ENCODE assay signal across 23 cellular contexts in genomic region chr2:6294791-6295190, GRCh38.
A peak's percentile ranks its signal among the peaks of the same experiment; 100 is the strongest.
DNase-seq lines count a peak whose midpoint lies in the region; ATAC-seq, FAIRE-seq and TF ChIP-seq lines count a peak whose summit lies in the region.
"Had no signal": no experiment of that assay in that cellular context is flagged by ENCODE, and none has a peak within 500 bp of the region (broad histone marks: within the 10 kb centered on the region; RNA-seq: fewer than 3 reads in every experiment).

No MANE protein-coding gene starts in this region.

- H3K79me2 ChIP-seq in GM12878 (ENCODE audit: control insufficient read depth, insufficient read depth, low read length): no peaks in the 10 kb centered on the region

- ATAC-seq in GM12878 (no peak), right lobe of liver (peak; percentile 28 to 71 (median 42))
- ATAC-seq in activated naive CD4-positive, alpha-beta T cell treated with anti-CD3 and anti-CD28 coated beads, Interleukin-2, amount 50 U/mL, for 72 hours: no peak

- H3K4me3 ChIP-seq in Caco-2 (ENCODE audit: low read depth, low read length) (no peak overlapping the region), GM12878 (no peak overlapping the region), right lobe of liver (no peak overlapping the region)
- H3K4me3 ChIP-seq: BLaER1 had no signal

- TF ChIP-seq RAD21 in GM12878 (IDR thresholded peaks at IDR 0.05; ENCODE audit: insufficient read depth, low read depth, low read length): no peak

- H2AFZ ChIP-seq in GM12878 (ENCODE audit: control insufficient read depth, low read depth, low read length): no peak overlapping the region

- H3K27ac ChIP-seq in GM12878 (ENCODE audit: control insufficient read depth, insufficient read depth) (no peak overlapping the region), right lobe of liver (no peak overlapping the region)
- H3K27ac ChIP-seq: BLaER1 had no signal

- no peak overlapping the region for H3K4me2 ChIP-seq in GM12878 (ENCODE audit: control insufficient read depth, insufficient read depth)
- H3K4me2 ChIP-seq: BLaER1 had no signal

- intact Hi-C loops in Caco-2 (cut with micrococcal nuclease; ENCODE audit: unreplicated experiment): no loop called here
- intact Hi-C loops in GM12878 (cut with micrococcal nuclease; ENCODE audit: unreplicated experiment): no loop called here
- intact Hi-C loops in right lobe of liver (cut with DNase I): no loop called here

- TF ChIP-seq CTCF in Caco-2 (IDR thresholded peaks at IDR 0.05; ENCODE audit: insufficient read depth in 1 of 2, low read depth in 1 of 2, low read length in 1 of 2, severe bottlenecking in 1 of 2, unreplicated experiment in 1 of 2) (no peak), GM12878 (IDR thresholded peaks at IDR 0.05 in 2 of 3, conservative IDR thresholded peaks at IDR 0.05 in 1 of 3; ENCODE audit: control insufficient read depth in 2 of 3, extremely low read depth in 1 of 3, insufficient read depth in 1 of 3, low read depth in 3 of 3, low read length in 3 of 3) (no peak), right lobe of liver (IDR thresholded peaks at IDR 0.05) (no peak)

- H3K27ac Mint-ChIP-seq in Caco-2 (ENCODE audit: unreplicated experiment): peak overlapping the region; percentile 24
- no peak overlapping the region for H3K27ac Mint-ChIP-seq in activated naive CD4-positive, alpha-beta T cell treated with anti-CD3 and anti-CD28 coated beads, Interleukin-2, amount 50 U/mL, for 72 hours
- H3K27ac Mint-ChIP-seq: CD14-positive monocyte; CD8-positive, alpha-beta memory T cell had no signal

- SMC1A ChIA-PET in GM12878 (lab: Charles Lee; ENCODE audit: uncharacterized antibody, unreplicated experiment): interaction anchor here (0.6 to 1.1 kb wide), 2 partner anchors 19 to 38 kb away, joined by 3 to 4 read pairs; no protein-coding TSS in a partner anchor

- H3K9me3 ChIP-seq in Caco-2 (peaks cover 11% of the 10 kb centered on the region; the same call in 1 of the 2 replicates), GM12878 (replicated peaks; ENCODE audit: control insufficient read depth, insufficient read depth, low read length) (no peaks in the 10 kb centered on the region; the same call in 2 of the 3 replicates), right lobe of liver (no peaks in the 10 kb centered on the region)
- H3K9me3 ChIP-seq: BE2C had no signal

- 34% methylated on average over 2 of the region's 2 CpGs for WGBS in GM12878 (ENCODE audit: insufficient coverage, insufficient replicate concordance, low lambda C conversion rate, missing lambda C conversion rate)
- 20% methylated on average over 2 of the region's 2 CpGs for WGBS in right lobe of liver (ENCODE audit: insufficient coverage, low coverage, low lambda C conversion rate, missing lambda C conversion rate)

- RAD21 ChIA-PET in GM12878 (lab: Charles Lee; ENCODE audit: unreplicated experiment): no interaction called here

- DNase-seq in Caco-2: no peak
- no peak for DNase-seq in GM12878 (ENCODE audit: low read depth, low spot score)
- DNase-seq in right lobe of liver: no peak
- no peak for DNase-seq in iPS-NIHi11 (ENCODE audit: low spot score)
- no peak for DNase-seq in activated naive CD4-positive, alpha-beta T cell treated with anti-CD3 and anti-CD28 coated beads, Interleukin-2, amount 50 U/mL, for 72 hours (ENCODE audit: low spot score in 2 of 2)
- DNase-seq: 8988T; ACHN; BE2C; C1 segment of cervical spinal cord; Calu3; CD4-positive, alpha-beta memory T cell; CD4-positive, CD25-positive, alpha-beta regulatory T cell; CD8-positive, alpha-beta memory T cell; COR-L47; DMS79 treated with DMSO at 0.1 percent for 48 hours; GF-D8 had no signal

- TF ChIP-seq POLR2A in GM12878 (IDR thresholded peaks at IDR 0.05; ENCODE audit: low read depth, low read length) (no peak), right lobe of liver (IDR thresholded peaks at IDR 0.05) (no peak)

- TF ChIP-seq EP300 in GM12878 (IDR thresholded peaks at IDR 0.05; ENCODE audit: borderline replicate concordance in 1 of 2, control insufficient read depth in 1 of 2, low read depth in 2 of 2, low read length in 2 of 2): no peak

- BruUV-seq in Caco-2 (replicated peaks; lab: Mats Ljungman, UMichigan) (no TSS peak), GM12878 (replicated peaks; lab: Mats Ljungman, UMichigan) (no TSS peak)

- H3K27me3 ChIP-seq in Caco-2 (replicated peaks; ENCODE audit: control insufficient read depth, insufficient read depth, low read length): no peaks in the 10 kb centered on the region
- H3K27me3 ChIP-seq in GM12878 (replicated peaks in 1 of 2; ENCODE audit: control insufficient read depth in 2 of 2, insufficient read depth in 2 of 2, low read length in 1 of 2): no peaks in the 10 kb centered on the region
- no peaks in the 10 kb centered on the region for H3K27me3 ChIP-seq in right lobe of liver
- H3K27me3 ChIP-seq: BE2C, BLaER1 had no signal

- no peaks in the 10 kb centered on the region for H3K36me3 Mint-ChIP-seq in Caco-2 (ENCODE audit: insufficient read depth, unreplicated experiment)
- no peaks in the 10 kb centered on the region for H3K36me3 Mint-ChIP-seq in activated naive CD4-positive, alpha-beta T cell treated with anti-CD3 and anti-CD28 coated beads, Interleukin-2, amount 50 U/mL, for 72 hours
- H3K36me3 Mint-ChIP-seq: CD14-positive monocyte; CD4-positive, alpha-beta memory T cell; CD4-positive, CD25-positive, alpha-beta regulatory T cell; CD8-positive, alpha-beta memory T cell had no signal

- H3K4me1 Mint-ChIP-seq in Caco-2 (ENCODE audit: low read depth, unreplicated experiment): no peaks in the 10 kb centered on the region
- H3K4me1 Mint-ChIP-seq: CD14-positive monocyte; CD4-positive, alpha-beta memory T cell; CD4-positive, CD25-positive, alpha-beta regulatory T cell; CD8-positive, alpha-beta memory T cell had no signal

- in situ Hi-C loops in GM12878 (cut with MboI): no loop called here

- H3K9me3 Mint-ChIP-seq in Caco-2 (ENCODE audit: unreplicated experiment): peaks cover 50% of the 10 kb centered on the region
- H3K9me3 Mint-ChIP-seq in activated naive CD4-positive, alpha-beta T cell treated with anti-CD3 and anti-CD28 coated beads, Interleukin-2, amount 50 U/mL, for 72 hours: peaks cover 16 to 20% of the 10 kb centered on the region in 2 donors

- no peak overlapping the region for H3K4me3 Mint-ChIP-seq in Caco-2 (ENCODE audit: unreplicated experiment)
- H3K4me3 Mint-ChIP-seq: CD14-positive monocyte; CD4-positive, alpha-beta memory T cell; CD4-positive, CD25-positive, alpha-beta regulatory T cell; CD8-positive, alpha-beta memory T cell had no signal

- no peak overlapping the region for H3K9ac ChIP-seq in GM12878 (ENCODE audit: control insufficient read depth, insufficient read depth, low read length)
- H3K9ac ChIP-seq: BLaER1 had no signal

- no peaks in the 10 kb centered on the region for H3K36me3 ChIP-seq in Caco-2 (ENCODE audit: control insufficient read depth, insufficient read depth, low read length)
- H3K36me3 ChIP-seq in GM12878 (ENCODE audit: control insufficient read depth in 2 of 2, insufficient read depth in 2 of 2, low read length in 1 of 2): no peaks in the 10 kb centered on the region
- H3K36me3 ChIP-seq in right lobe of liver: no peaks in the 10 kb centered on the region
- H3K36me3 ChIP-seq: BE2C had no signal

- FAIRE-seq in GM12878 (lab: Jason Lieb, UNC): peak; percentile 23
- FAIRE-seq: A204.1, D721Med, G401.6, GM12892, GM18507 had no signal

- POLR2A ChIA-PET in Caco-2 (lab: Charles Lee): no interaction called here
- POLR2A ChIA-PET in GM12878 (lab: Charles Lee): no interaction called here

- no peaks in the 10 kb centered on the region for H3K27me3 Mint-ChIP-seq in Caco-2 (ENCODE audit: insufficient read depth, unreplicated experiment)
- H3K27me3 Mint-ChIP-seq: CD4-positive, alpha-beta memory T cell; CD4-positive, CD25-positive, alpha-beta regulatory T cell; CD8-positive, alpha-beta memory T cell had no signal

- H3K4me1 ChIP-seq in Caco-2 (peaks cover 8% of the 10 kb centered on the region; the same call in 1 of the 2 replicates), GM12878 (ENCODE audit: control insufficient read depth, insufficient read depth, low read length) (peaks cover 7% of the 10 kb centered on the region; the same call in 1 of the 2 replicates), right lobe of liver (no peaks in the 10 kb centered on the region)
- H3K4me1 ChIP-seq: BE2C had no signal

- no peaks in the 10 kb centered on the region for H4K20me1 ChIP-seq in GM12878 (ENCODE audit: control insufficient read depth, insufficient read depth)
- H4K20me1 ChIP-seq: BLaER1 had no signal

- CTCF ChIA-PET in Caco-2 (lab: Charles Lee) (no interaction called here), GM12878 (lab: Yijun Ruan, JAX) (no interaction called here)

TF ChIP-seq in GM12878, 131 proteins besides CTCF, POLR2A, EP300 and RAD21 (continues in another document):
- TF ChIP-seq, protein P1, sequence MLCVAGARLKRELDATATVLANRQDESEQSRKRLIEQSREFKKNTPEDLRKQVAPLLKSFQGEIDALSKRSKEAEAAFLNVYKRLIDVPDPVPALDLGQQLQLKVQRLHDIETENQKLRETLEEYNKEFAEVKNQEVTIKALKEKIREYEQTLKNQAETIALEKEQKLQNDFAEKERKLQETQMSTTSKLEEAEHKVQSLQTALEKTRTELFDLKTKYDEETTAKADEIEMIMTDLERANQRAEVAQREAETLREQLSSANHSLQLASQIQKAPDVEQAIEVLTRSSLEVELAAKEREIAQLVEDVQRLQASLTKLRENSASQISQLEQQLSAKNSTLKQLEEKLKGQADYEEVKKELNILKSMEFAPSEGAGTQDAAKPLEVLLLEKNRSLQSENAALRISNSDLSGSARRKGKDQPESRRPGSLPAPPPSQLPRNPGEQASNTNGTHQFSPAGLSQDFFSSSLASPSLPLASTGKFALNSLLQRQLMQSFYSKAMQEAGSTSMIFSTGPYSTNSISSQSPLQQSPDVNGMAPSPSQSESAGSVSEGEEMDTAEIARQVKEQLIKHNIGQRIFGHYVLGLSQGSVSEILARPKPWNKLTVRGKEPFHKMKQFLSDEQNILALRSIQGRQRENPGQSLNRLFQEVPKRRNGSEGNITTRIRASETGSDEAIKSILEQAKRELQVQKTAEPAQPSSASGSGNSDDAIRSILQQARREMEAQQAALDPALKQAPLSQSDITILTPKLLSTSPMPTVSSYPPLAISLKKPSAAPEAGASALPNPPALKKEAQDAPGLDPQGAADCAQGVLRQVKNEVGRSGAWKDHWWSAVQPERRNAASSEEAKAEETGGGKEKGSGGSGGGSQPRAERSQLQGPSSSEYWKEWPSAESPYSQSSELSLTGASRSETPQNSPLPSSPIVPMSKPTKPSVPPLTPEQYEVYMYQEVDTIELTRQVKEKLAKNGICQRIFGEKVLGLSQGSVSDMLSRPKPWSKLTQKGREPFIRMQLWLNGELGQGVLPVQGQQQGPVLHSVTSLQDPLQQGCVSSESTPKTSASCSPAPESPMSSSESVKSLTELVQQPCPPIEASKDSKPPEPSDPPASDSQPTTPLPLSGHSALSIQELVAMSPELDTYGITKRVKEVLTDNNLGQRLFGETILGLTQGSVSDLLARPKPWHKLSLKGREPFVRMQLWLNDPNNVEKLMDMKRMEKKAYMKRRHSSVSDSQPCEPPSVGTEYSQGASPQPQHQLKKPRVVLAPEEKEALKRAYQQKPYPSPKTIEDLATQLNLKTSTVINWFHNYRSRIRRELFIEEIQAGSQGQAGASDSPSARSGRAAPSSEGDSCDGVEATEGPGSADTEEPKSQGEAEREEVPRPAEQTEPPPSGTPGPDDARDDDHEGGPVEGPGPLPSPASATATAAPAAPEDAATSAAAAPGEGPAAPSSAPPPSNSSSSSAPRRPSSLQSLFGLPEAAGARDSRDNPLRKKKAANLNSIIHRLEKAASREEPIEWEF (IDR thresholded peaks at IDR 0.05; ENCODE audit: insufficient replicate concordance, low read depth, low read length): no peak

Comparison
In these comparisons a context has a peak if more than half of its experiments do, and no peak if none do; other contexts are left out.
1. ATAC-seq: peak in right lobe of liver (4 of 4); none in GM12878 (single experiment) and activated naive CD4-positive, alpha-beta T cell treated with anti-CD3 and anti-CD28 coated beads, Interleukin-2, amount 50 U/mL, for 72 hours (0 of 2).